14 cellular contexts compared by ENCODE assay signal in the genomic region with DNA sequence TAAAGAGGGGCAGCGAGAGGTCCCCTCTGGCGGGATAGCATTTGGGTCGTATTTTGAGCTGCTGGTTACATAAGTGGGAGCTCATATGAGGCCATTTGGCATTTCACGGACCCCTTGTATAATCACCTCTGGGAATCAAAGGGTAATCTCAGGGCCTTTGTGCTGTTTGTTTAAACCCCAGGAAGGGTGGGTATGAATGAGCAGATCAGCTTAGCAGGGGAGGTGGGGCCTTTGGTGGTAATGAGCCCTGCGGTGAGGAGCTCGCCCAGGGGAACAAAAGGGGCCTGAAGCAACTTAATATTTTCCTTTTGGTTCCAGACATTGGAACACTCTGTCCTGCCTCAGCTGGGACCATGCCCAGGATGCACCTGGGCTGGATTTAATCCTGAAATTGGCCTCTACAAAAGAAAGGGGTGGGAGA. TPM values are rescaled to one million over a fixed set of nuclear protein-coding genes. Genes with fewer than 3 reads are reported as not detected.
DNase-seq lines count a peak whose midpoint lies in the region; TF ChIP-seq lines count a peak whose summit lies in the region.
"Had no signal": no experiment of that assay in that cellular context is flagged by ENCODE, and none has a peak within 500 bp of the region (broad histone marks: within the 10 kb centered on the region; RNA-seq: fewer than 3 reads in every experiment).

No MANE protein-coding gene starts in this region.

- H3K4me1 ChIP-seq in osteoblast (ENCODE audit: insufficient read depth, low read length): peaks cover 23% of the 10 kb centered on the region

- H3K27ac ChIP-seq in 22Rv1 (peak overlapping the region; percentile 100), osteoblast (ENCODE audit: low read depth, low read length) (peak overlapping the region; percentile 53)
- H3K27ac ChIP-seq: brain microvascular endothelial cell had no signal

- H3K4me3 ChIP-seq in osteoblast (ENCODE audit: insufficient read depth, low read length): no peak overlapping the region

- peaks cover 77% of the 10 kb centered on the region for H4K20me1 ChIP-seq in osteoblast (ENCODE audit: insufficient read depth, low read length)

- H3K36me3 ChIP-seq in osteoblast (ENCODE audit: insufficient read depth, low read length): peaks cover 11% of the 10 kb centered on the region

- no peak overlapping the region for H2AFZ ChIP-seq in osteoblast (ENCODE audit: low read length)

- H3K27me3 ChIP-seq in osteoblast (ENCODE audit: insufficient read depth, low read length): no peaks in the 10 kb centered on the region
- H3K27me3 ChIP-seq: brain microvascular endothelial cell had no signal

- TF ChIP-seq CTCF in 22Rv1 (IDR thresholded peaks at IDR 0.05): no peak
- no peak for TF ChIP-seq CTCF in osteoblast (IDR thresholded peaks at IDR 0.05; ENCODE audit: extremely low read depth, low read depth, low read length)

- DNase-seq in NCI-H1092 treated with DMSO at 0.1 percent for 48 hours (lab: John Stamatoyannopoulos, UW): peak; percentile 49
- peak; percentile 64 for DNase-seq in ecto neural progenitor cell (ENCODE audit: low spot score)
- no peak for DNase-seq in osteoblast (ENCODE audit: insufficient read length, low spot score, missing footprints)
- no peak for DNase-seq in AG08395 (ENCODE audit: low spot score)
- DNase-seq in COLO668 (lab: John Stamatoyannopoulos, UW; ENCODE audit: unreplicated experiment): no peak
- no peak for DNase-seq in NOMO-1 treated with DMSO at 0.1 percent for 48 hours (lab: John Stamatoyannopoulos, UW; ENCODE audit: unreplicated experiment)
- DNase-seq in NCI-H526 treated with DMSO at 0.1 percent for 48 hours (lab: John Stamatoyannopoulos, UW): no peak
- DNase-seq: brain microvascular endothelial cell, GF-D8, IMR-90, NCI-H2171 treated with DMSO at 0.1 percent for 48 hours, nucleus accumbens had no signal

- peaks cover 81% of the 10 kb centered on the region for H3K79me2 ChIP-seq in osteoblast (ENCODE audit: insufficient read depth, low read length)

- H3K4me2 ChIP-seq in osteoblast (ENCODE audit: insufficient read depth, low read length): no peak overlapping the region

- H3K9me3 ChIP-seq in osteoblast (ENCODE audit: low read depth, low read length): no peaks in the 10 kb centered on the region

RNA-seq across cellular contexts. Expression of gene TSKU, which starts 10.2 kb away (rescaled TPM):
- 23.5 and 24.2 TPM in 2 replicates for total RNA-seq in osteoblast
- total RNA-seq: B cell had no signal

Comparison
In these comparisons a context has a peak if more than half of its experiments do, and no peak if none do; other contexts are left out.
1. DNase-seq: peak in NCI-H1092 treated with DMSO at 0.1 percent for 48 hours (single experiment) and ecto neural progenitor cell (single experiment); none in osteoblast (single experiment), AG08395 (single experiment), COLO668 (single experiment), NOMO-1 treated with DMSO at 0.1 percent for 48 hours (single experiment) and NCI-H526 treated with DMSO at 0.1 percent for 48 hours (single experiment).